In genomic region chr2:145723872-145724271, GRCh38 we compare ENCODE assay signal across 14 cellular contexts.
DNase-seq lines count a peak whose midpoint lies in the region; ATAC-seq, FAIRE-seq and TF ChIP-seq lines count a peak whose summit lies in the region.
"Had no signal": no experiment of that assay in that cellular context is flagged by ENCODE, and none has a peak within 500 bp of the region (broad histone marks: within the 10 kb centered on the region; RNA-seq: fewer than 3 reads in every experiment).

No MANE protein-coding gene starts in this region.

- TF ChIP-seq RAD21 in K562 (CRISPR knock-in tag; conservative IDR thresholded peaks at IDR 0.05 in 1 of 2, IDR thresholded peaks at IDR 0.05 in 1 of 2) = no peak

- no peak for TF ChIP-seq POLR2A in K562 (conservative IDR thresholded peaks at IDR 0.05)

- no peak overlapping the region for H3K27ac Mint-ChIP-seq in CD14-positive monocyte
- H3K27ac Mint-ChIP-seq in naive thymus-derived CD4-positive, alpha-beta T cell = no peak overlapping the region

- H3K36me3 ChIP-seq in K562 (ENCODE audit: control insufficient read depth, insufficient read depth, low read length) = no peaks in the 10 kb centered on the region
- no peaks in the 10 kb centered on the region for H3K36me3 ChIP-seq in naive thymus-derived CD4-positive, alpha-beta T cell (ENCODE audit: control insufficient read depth in 2 of 3, insufficient read depth in 3 of 3, low read length in 3 of 3)
- H3K36me3 ChIP-seq: BLaER1 treated with 17β-estradiol and CSF1 and Interleukin-3, amounts not matched to agents 10 nM and 100 nM had no signal

- peak overlapping the region; percentile 42 to 56; a peak in 3 of 4 replicates for H3K9ac ChIP-seq in K562 (ENCODE audit: insufficient read depth in 1 of 2, low read depth in 2 of 2, low read length in 2 of 2)
- H3K9ac ChIP-seq: BLaER1 treated with 17β-estradiol and CSF1 and Interleukin-3, amounts not matched to agents 10 nM and 100 nM had no signal

- TF ChIP-seq EP300 in K562 (IDR thresholded peaks at IDR 0.05; ENCODE audit: low read length) = peak; percentile 88

- POLR2A ChIA-PET in K562 (lab: Yijun Ruan, JAX) = interaction anchor here (0.8 to 1.8 kb wide), 3 partner anchors 9 to 14 kb away, joined by 3 to 6 read pairs (median 3); no protein-coding TSS in a partner anchor
- POLR2A ChIA-PET in naive thymus-derived CD4-positive, alpha-beta T cell (lab: Charles Lee) = no interaction called here

- H3K4me3 Mint-ChIP-seq in CD14-positive monocyte = peak overlapping the region; percentile 48 to 76
- H3K4me3 Mint-ChIP-seq in naive thymus-derived CD4-positive, alpha-beta T cell = no peak overlapping the region

- no TSS peak for BruUV-seq in K562 (replicated peaks; lab: Mats Ljungman, UMichigan)

- TF ChIP-seq CTCF in CD14-positive monocyte (IDR thresholded peaks at IDR 0.05) = no peak
- TF ChIP-seq CTCF in K562 (IDR thresholded peaks at IDR 0.05 in 2 of 3, conservative IDR thresholded peaks at IDR 0.05 in 1 of 3; ENCODE audit: insufficient read depth in 2 of 3, low read depth in 1 of 3, low read length in 3 of 3) = no peak

- peaks cover 0 to 16% (median 9%) of the 10 kb centered on the region in 7 donors for H3K9me3 Mint-ChIP-seq in CD14-positive monocyte
- peaks cover 0 to 10% (median 0%) of the 10 kb centered on the region in 11 donors for H3K9me3 Mint-ChIP-seq in naive thymus-derived CD4-positive, alpha-beta T cell

- 1% methylated on average over 5 of the region's 5 CpGs for WGBS in K562 (ENCODE audit: insufficient coverage, low coverage, missing lambda C conversion rate)

- no peaks in the 10 kb centered on the region for H3K36me3 Mint-ChIP-seq in CD14-positive monocyte
- no peaks in the 10 kb centered on the region for H3K36me3 Mint-ChIP-seq in naive thymus-derived CD4-positive, alpha-beta T cell

- DNase-seq in CD14-positive monocyte (ENCODE audit: low spot score) = no peak
- peak; percentile 91 for DNase-seq in OCI-M1 (lab: John Stamatoyannopoulos, UW)
- peak; percentile 46 to 79 (median 58) for DNase-seq in K562 (ENCODE audit: extremely low read depth in 1 of 4, low spot score in 3 of 4)
- DNase-seq in naive thymus-derived CD4-positive, alpha-beta T cell = no peak
- DNase-seq in GM19240 (ENCODE audit: insufficient read length, low spot score) = no peak
- DNase-seq in stimulated activated CD4-positive, alpha-beta T cell treated with anti-CD3 and anti-CD28 coated beads, Interleukin-2, amount 100 ng/mL, for 48 hours = no peak
- no peak for DNase-seq in sciatic nerve (ENCODE audit: low spot score)
- no peak for DNase-seq in KBM-7
- DNase-seq: 8988T, NCI-H1436, NCI-H2029 treated with DMSO at 0.1 percent for 48 hours, NCI-H2171 treated with DMSO at 0.1 percent for 48 hours had no signal

- no peaks in the 10 kb centered on the region for H3K27me3 ChIP-seq in K562 (ENCODE audit: control insufficient read depth in 2 of 2, insufficient read depth in 2 of 2, low read length in 2 of 2)
- H3K27me3 ChIP-seq in naive thymus-derived CD4-positive, alpha-beta T cell (ENCODE audit: control insufficient read depth in 2 of 2, insufficient read depth in 2 of 2, low read length in 2 of 2) = no peaks in the 10 kb centered on the region
- H3K27me3 ChIP-seq: BLaER1 treated with 17β-estradiol and CSF1 and Interleukin-3, amounts not matched to agents 10 nM and 100 nM had no signal

- H3K79me2 ChIP-seq in K562 (ENCODE audit: control insufficient read depth, insufficient read depth, low read length) = no peaks in the 10 kb centered on the region

- intact Hi-C loops in CD14-positive monocyte (cut with micrococcal nuclease) = no loop called here
- intact Hi-C loops in K562 (cut with micrococcal nuclease) = loop anchor here (1.0 to 2.0 kb wide), 2 partner anchors 27 to 31 kb away; no protein-coding TSS in a partner anchor
- intact Hi-C loops in naive thymus-derived CD4-positive, alpha-beta T cell (cut with micrococcal nuclease) = no loop called here
- intact Hi-C loops in sciatic nerve (cut with DNase I) = no loop called here

- H3K4me1 ChIP-seq in K562 (replicated peaks in 1 of 2; ENCODE audit: control insufficient read depth in 2 of 2, insufficient read depth in 2 of 2, low read length in 2 of 2) = peaks cover 5 to 20% of the 10 kb centered on the region in 2 experiments; a peak in 4 of 5 replicates
- H3K4me1 ChIP-seq in naive thymus-derived CD4-positive, alpha-beta T cell (ENCODE audit: control insufficient read depth in 2 of 2, insufficient read depth in 2 of 2, low read length in 2 of 2) = no peaks in the 10 kb centered on the region
- H3K4me1 ChIP-seq: BLaER1 treated with 17β-estradiol and CSF1 and Interleukin-3, amounts not matched to agents 10 nM and 100 nM had no signal

- peaks cover 0 to 2% (median 1%) of the 10 kb centered on the region in 3 donors for H3K27me3 Mint-ChIP-seq in CD14-positive monocyte (ENCODE audit: low read depth in 3 of 3)
- H3K27me3 Mint-ChIP-seq in naive thymus-derived CD4-positive, alpha-beta T cell = no peaks in the 10 kb centered on the region

- in situ Hi-C loops in K562 (cut with MboI) (no loop called here), KBM-7 (cut with MboI; ENCODE audit: low pct_unique_long_range_greater_than_20kb, low sequenced_read_pairs) (no loop called here)

- H3K27ac ChIP-seq in K562 (ENCODE audit: extremely low read depth, low read depth, low read length) = peak overlapping the region; percentile 78
- no peak overlapping the region for H3K27ac ChIP-seq in naive thymus-derived CD4-positive, alpha-beta T cell (ENCODE audit: low read depth, low read length)
- H3K27ac ChIP-seq: BLaER1 treated with 17β-estradiol and CSF1 and Interleukin-3, amounts not matched to agents 10 nM and 100 nM had no signal

- ATAC-seq in K562 (peak; percentile 84), sciatic nerve (no peak)
- peak; percentile 31 for ATAC-seq in naive thymus-derived CD4-positive, alpha-beta T cell
- ATAC-seq: Panc1 had no signal

- peaks cover 8% of the 10 kb centered on the region for H3K9me3 ChIP-seq in K562 (replicated peaks; ENCODE audit: control insufficient read depth, insufficient read depth, low read depth, low read length)
- H3K9me3 ChIP-seq in naive thymus-derived CD4-positive, alpha-beta T cell (ENCODE audit: control insufficient read depth in 2 of 3, low read length in 3 of 3) = no peaks in the 10 kb centered on the region

- peak; percentile 91 for FAIRE-seq in K562 (lab: Jason Lieb, UNC)

- H3K4me2 ChIP-seq in K562 (ENCODE audit: insufficient read depth, low read length) = peak overlapping the region; percentile 79
- H3K4me2 ChIP-seq: BLaER1 treated with 17β-estradiol and CSF1 and Interleukin-3, amounts not matched to agents 10 nM and 100 nM had no signal

- peaks cover 23% of the 10 kb centered on the region for H3K4me1 Mint-ChIP-seq in CD14-positive monocyte
- no peaks in the 10 kb centered on the region for H3K4me1 Mint-ChIP-seq in naive thymus-derived CD4-positive, alpha-beta T cell

- no peak overlapping the region for H3K4me3 ChIP-seq in K562
- no peak overlapping the region for H3K4me3 ChIP-seq in naive thymus-derived CD4-positive, alpha-beta T cell (ENCODE audit: low read length)
- H3K4me3 ChIP-seq: BLaER1 treated with 17β-estradiol and CSF1 and Interleukin-3, amounts not matched to agents 10 nM and 100 nM had no signal

- no peaks in the 10 kb centered on the region for H4K20me1 ChIP-seq in K562 (replicated peaks; ENCODE audit: control insufficient read depth, insufficient read depth, low read length)
- H4K20me1 ChIP-seq: BLaER1 treated with 17β-estradiol and CSF1 and Interleukin-3, amounts not matched to agents 10 nM and 100 nM had no signal

- CTCF ChIA-PET in K562 (lab: Yijun Ruan, JAX; ENCODE audit: low intra/inter-chr PET ratio) = no interaction called here
- CTCF ChIA-PET in naive thymus-derived CD4-positive, alpha-beta T cell (lab: Charles Lee) = no interaction called here

- H2AFZ ChIP-seq in K562 (ENCODE audit: low read depth, low read length) = peak overlapping the region; percentile 95

- peaks cover 3% of the 10 kb centered on the region for H3K9me1 ChIP-seq in K562 (ENCODE audit: control insufficient read depth, insufficient read depth, low read length)

TF ChIP-seq in K562, 482 proteins besides CTCF, POLR2A, EP300 and RAD21 (continues in another document):
- TF ChIP-seq TCF3 (CRISPR knock-in tag; IDR thresholded peaks at IDR 0.05) (peak; percentile 72), STAT5A (IDR thresholded peaks at IDR 0.05; ENCODE audit: borderline replicate concordance, low read length) (peak; percentile 90), ZNF232 (CRISPR knock-in tag; IDR thresholded peaks at IDR 0.05) (no peak), CBFA2T2 (conservative IDR thresholded peaks at IDR 0.05) (peak; percentile 63), MIER1 (IDR thresholded peaks at IDR 0.05; ENCODE audit: low read depth) (no peak), XRCC5 (IDR thresholded peaks at IDR 0.05; ENCODE audit: low read depth, low read length) (no peak), NCOR1 (IDR thresholded peaks at IDR 0.05) (peak; percentile 46), ZNF766 (CRISPR knock-in tag; conservative IDR thresholded peaks at IDR 0.05) (0 out of 2 replicates have a peak, but pooled peaks have one; percentile 25), BCL6 (CRISPR knock-in tag; IDR thresholded peaks at IDR 0.05) (no peak), CC2D1A (IDR thresholded peaks at IDR 0.05) (peak; percentile 63; the same call in 1 of the 2 replicates), TEAD4 (IDR thresholded peaks at IDR 0.05; ENCODE audit: low read length) (peak; percentile 70), TEAD4 (CRISPR knock-in tag; IDR thresholded peaks at IDR 0.05; ENCODE audit: borderline replicate concordance) (no peak), ZNF395 (CRISPR knock-in tag; IDR thresholded peaks at IDR 0.05) (0 out of 2 replicates have a peak, but pooled peaks have one; percentile 19), SMARCE1 (IDR thresholded peaks at IDR 0.05) (peak; percentile 43; the same call in 1 of the 2 replicates), NFXL1 (CRISPR knock-in tag; IDR thresholded peaks at IDR 0.05) (no peak), HDAC2 (IDR thresholded peaks at IDR 0.05) (0 out of 2 replicates have a peak, but pooled peaks have one; percentile 47), RBM25 (IDR thresholded peaks at IDR 0.05; ENCODE audit: low read depth, low read length, severe bottlenecking) (no peak), DMBX1 (CRISPR knock-in tag; IDR thresholded peaks at IDR 0.05; ENCODE audit: borderline replicate concordance) (peak; percentile 86; the same call in 1 of the 2 replicates), ARID1B (IDR thresholded peaks at IDR 0.05) (peak; percentile 78)

Comparison
In these comparisons a context has a peak if more than half of its experiments do, and no peak if none do; other contexts are left out.
1. DNase-seq: peak in OCI-M1 (single experiment) and K562 (4 of 4); none in CD14-positive monocyte (single experiment), naive thymus-derived CD4-positive, alpha-beta T cell (0 of 9), GM19240 (single experiment), stimulated activated CD4-positive, alpha-beta T cell treated with anti-CD3 and anti-CD28 coated beads, Interleukin-2, amount 100 ng/mL, for 48 hours (0 of 2), sciatic nerve (single experiment) and KBM-7 (single experiment).
2. H3K4me3 Mint-ChIP-seq: peak in CD14-positive monocyte (2 of 2); none in naive thymus-derived CD4-positive, alpha-beta T cell (0 of 10).